Comparison of ENCODE assay signal across 1 cellular context in the genomic region with DNA sequence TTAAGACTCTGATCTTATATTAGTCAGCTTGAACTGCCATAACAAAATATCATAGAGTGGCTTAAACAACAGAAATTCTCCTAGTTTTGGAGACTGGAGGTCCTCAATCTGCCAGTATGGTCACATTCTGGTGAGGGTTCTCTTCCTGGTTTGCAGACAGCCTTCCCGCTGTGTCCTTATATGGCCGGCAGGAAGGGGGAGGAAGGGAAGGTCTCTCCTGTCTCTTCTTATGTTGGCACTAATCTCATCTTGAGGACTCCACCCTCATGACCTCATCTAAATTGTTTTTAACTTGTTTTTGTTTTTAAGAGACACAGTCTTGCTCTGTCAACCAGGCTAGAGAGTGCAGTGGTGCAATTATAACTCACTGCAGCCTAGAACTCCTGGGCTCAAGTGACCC.
TF ChIP-seq lines count a peak whose summit lies in the region.

No MANE protein-coding gene starts in this region.

TF ChIP-seq in H1, 55 proteins besides CTCF, POLR2A, EP300 and RAD21:
- TF ChIP-seq CBX5 (IDR thresholded peaks at IDR 0.05; ENCODE audit: low read depth, low read length) (no peak), SRF (IDR thresholded peaks at IDR 0.05; ENCODE audit: low read depth, low read length) (peak; percentile 87), FOSL1 (IDR thresholded peaks at IDR 0.05; ENCODE audit: insufficient read depth, low read depth, low read length) (no peak)
